ENCODE assay signal across 13 cellular contexts in the genomic region with DNA sequence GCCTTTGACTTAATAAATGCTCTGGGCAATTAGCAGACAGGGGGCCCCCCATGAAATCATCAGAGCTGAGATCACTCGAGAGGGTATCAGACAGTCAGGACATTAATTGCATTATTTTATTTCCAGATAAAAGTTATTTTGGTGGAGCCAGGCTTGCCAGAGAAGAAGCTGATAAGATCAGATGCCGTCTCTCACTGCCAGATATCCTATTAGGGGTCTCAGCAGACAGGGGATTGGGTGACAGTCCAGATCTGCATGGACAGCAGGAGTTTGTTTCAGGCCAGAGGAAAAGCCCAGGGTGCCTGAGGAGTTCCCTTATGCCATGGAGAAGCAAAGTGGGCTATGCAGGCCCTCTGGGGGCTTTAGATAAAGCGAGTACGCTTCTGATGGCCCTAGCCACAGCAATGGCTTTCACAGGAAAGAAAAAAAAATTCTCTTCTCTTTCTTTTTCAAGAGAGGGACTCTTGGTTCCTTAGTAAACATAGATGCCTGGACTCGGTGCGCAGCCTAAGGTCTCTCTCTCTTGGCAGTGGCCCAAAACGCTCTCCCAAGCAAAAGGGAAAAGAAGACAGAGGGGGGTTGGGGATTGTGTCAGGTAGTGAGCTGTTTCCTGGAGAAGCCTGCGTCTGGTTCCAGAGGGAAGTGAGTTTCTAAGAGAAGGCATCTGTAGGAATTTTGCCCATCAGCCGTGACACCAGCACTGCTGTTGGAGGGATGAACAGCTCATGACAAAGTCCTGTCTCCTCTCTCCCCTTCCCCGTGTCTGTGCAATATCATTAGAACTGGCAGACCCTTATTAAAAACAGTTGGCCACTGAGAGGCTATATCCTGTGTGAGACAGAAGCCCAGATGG.
A peak's percentile ranks its signal among the peaks of the same experiment; 100 is the strongest.
DNase-seq lines count a peak whose midpoint lies in the region; FAIRE-seq and TF ChIP-seq lines count a peak whose summit lies in the region.
"Had no signal": no experiment of that assay in that cellular context is flagged by ENCODE, and none has a peak within 500 bp of the region (broad histone marks: within the 10 kb centered on the region; RNA-seq: fewer than 3 reads in every experiment).

No MANE protein-coding gene starts in this region.

- H3K9me3 ChIP-seq in kidney (ENCODE audit: control insufficient read depth in 1 of 2, low read length in 2 of 2): no peaks in the 10 kb centered on the region
- H3K9me3 ChIP-seq in stomach smooth muscle (ENCODE audit: control insufficient read depth in 2 of 2, low read length in 2 of 2): no peaks in the 10 kb centered on the region

- H3K27ac ChIP-seq in kidney (ENCODE audit: low read depth in 2 of 2, low read length in 2 of 2) (peak overlapping the region; percentile 74 to 84), stomach smooth muscle (ENCODE audit: low read length) (peak overlapping the region; percentile 98)

- H3K36me3 ChIP-seq in kidney (ENCODE audit: control insufficient read depth in 1 of 2, insufficient read depth in 2 of 2, low read length in 2 of 2) (no peaks in the 10 kb centered on the region), stomach smooth muscle (ENCODE audit: control insufficient read depth in 2 of 2, insufficient read depth in 2 of 2, low read length in 2 of 2) (no peaks in the 10 kb centered on the region)

- peak; percentile 81 for DNase-seq in M059J (ENCODE audit: low read depth)
- peak; percentile 44 for DNase-seq in astrocyte of the hippocampus (ENCODE audit: low read depth, low spot score)
- no peak for DNase-seq in kidney
- no peak for DNase-seq in NCI-H226
- DNase-seq in SW 1271 (lab: John Stamatoyannopoulos, UW): no peak
- DNase-seq in T1000 (lab: John Stamatoyannopoulos, UW): no peak
- no peak for DNase-seq in activated gamma-delta T cell (lab: John Stamatoyannopoulos, UW)
- DNase-seq: activated CD4-positive, alpha-beta T cell treated with anti-CD3 and anti-CD28 coated beads, Interleukin-2, amount 10 ng/mL, durations not matched to agents 7 days and 5 days; CD4-positive, alpha-beta T cell; central memory CD4-positive, alpha-beta T cell; naive B cell; PC-3 had no signal

- intact Hi-C loops in kidney (cut with DNase I): no loop called here

- H3K4me3 ChIP-seq in kidney (ENCODE audit: low read length in 2 of 2) (peak overlapping the region in 1 of 2 donors; percentile 21), stomach smooth muscle (ENCODE audit: low read length in 2 of 2) (peak overlapping the region; percentile 47 to 66)

- no peaks in the 10 kb centered on the region for H3K27me3 ChIP-seq in stomach smooth muscle (ENCODE audit: control insufficient read depth in 1 of 2, insufficient read depth in 2 of 2, low read length in 2 of 2)

- FAIRE-seq in kidney (lab: Jason Lieb, UNC): no peak

- H3K9ac ChIP-seq in kidney (ENCODE audit: low read length in 2 of 2) (peak overlapping the region in 1 of 2 donors; percentile 46), stomach smooth muscle (ENCODE audit: low read length in 2 of 2) (peak overlapping the region; percentile 73 to 82)

- H3K4me1 ChIP-seq in kidney (ENCODE audit: control insufficient read depth in 1 of 2, insufficient read depth in 1 of 2, low read depth in 1 of 2, low read length in 2 of 2) (peaks cover 0 to 2% of the 10 kb centered on the region in 2 donors), stomach smooth muscle (ENCODE audit: control insufficient read depth, insufficient read depth, low read length) (peaks cover 45% of the 10 kb centered on the region)

- TF ChIP-seq CTCF in kidney (IDR thresholded peaks at IDR 0.05; ENCODE audit: borderline replicate concordance, extremely low read depth, insufficient read depth): no peak

Comparison
In these comparisons a context has a peak if more than half of its experiments do, and no peak if none do; other contexts are left out.
1. DNase-seq: peak in M059J (single experiment) and astrocyte of the hippocampus (single experiment); none in kidney (single experiment), NCI-H226 (single experiment), SW 1271 (0 of 2), T1000 (single experiment) and activated gamma-delta T cell (single experiment).